10 cellular contexts compared by ENCODE assay signal in genomic region chr14:54712371-54712998, GRCh38.
DNase-seq lines count a peak whose midpoint lies in the region; TF ChIP-seq lines count a peak whose summit lies in the region.
"Had no signal": no experiment of that assay in that cellular context is flagged by ENCODE, and none has a peak within 500 bp of the region (broad histone marks: within the 10 kb centered on the region; RNA-seq: fewer than 3 reads in every experiment).

No MANE protein-coding gene starts in this region.

- TF ChIP-seq POLR2A in adrenal gland (IDR thresholded peaks at IDR 0.05) = no peak

- no peaks in the 10 kb centered on the region for H3K36me3 ChIP-seq in adrenal gland (replicated peaks in 1 of 2)
- H3K36me3 ChIP-seq in subcutaneous abdominal adipose tissue (ENCODE audit: control insufficient read depth in 5 of 5, insufficient read depth in 5 of 5, low read length in 5 of 5) = peaks cover 0 to 2% (median 0%) of the 10 kb centered on the region in 5 donors

- no peak overlapping the region for H3K4me3 ChIP-seq in adrenal gland
- peak overlapping the region in 2 of 5 donors; percentile 11 to 49 for H3K4me3 ChIP-seq in subcutaneous abdominal adipose tissue (ENCODE audit: low read depth in 1 of 5, low read length in 5 of 5)

- H3K27ac Mint-ChIP-seq in HFFc6 = peak overlapping the region; percentile 66

- H3K4me3 Mint-ChIP-seq in HFFc6 = peak overlapping the region; percentile 18

- TF ChIP-seq CTCF in HFFc6 (IDR thresholded peaks at IDR 0.05) (no peak), adrenal gland (IDR thresholded peaks at IDR 0.05) (no peak)

- H3K9me3 ChIP-seq in adrenal gland (replicated peaks in 1 of 3) = no peaks in the 10 kb centered on the region
- no peaks in the 10 kb centered on the region for H3K9me3 ChIP-seq in subcutaneous abdominal adipose tissue (ENCODE audit: control insufficient read depth in 5 of 5, low read length in 5 of 5)

- H3K9ac ChIP-seq in subcutaneous abdominal adipose tissue (ENCODE audit: low read length in 5 of 5) = peak overlapping the region; percentile 1 to 78 (median 35)

- peaks cover 6% of the 10 kb centered on the region; the same call in 1 of the 2 replicates for H3K36me3 Mint-ChIP-seq in HFFc6 (ENCODE audit: low read depth)

- H3K4me1 ChIP-seq in adrenal gland (replicated peaks in 1 of 2) (peaks cover 0 to 14% of the 10 kb centered on the region in 2 donors), subcutaneous abdominal adipose tissue (ENCODE audit: control insufficient read depth in 5 of 5, insufficient read depth in 5 of 5, low read length in 5 of 5) (peaks cover 9 to 63% (median 50%) of the 10 kb centered on the region in 5 donors)

- H3K27me3 Mint-ChIP-seq in HFFc6 (ENCODE audit: insufficient read depth) = peaks cover 3% of the 10 kb centered on the region

- no peak for DNase-seq in HFFc6
- DNase-seq in adrenal gland = no peak
- peak; percentile 29 for DNase-seq in iris pigment epithelial cell (ENCODE audit: low read depth)
- DNase-seq in activated CD4-positive, CD25-positive, alpha-beta regulatory T cell treated with anti-CD3 and anti-CD28 coated beads, Interleukin-2, amount 50 U/mL, for 72 hours = no peak
- no peak for DNase-seq in DMS153 (lab: John Stamatoyannopoulos, UW)
- DNase-seq in kidney glomerular epithelial cell (lab: John Stamatoyannopoulos, UW) = no peak
- no peak for DNase-seq in NCI-H187 treated with DMSO at 0.1 percent for 48 hours (lab: John Stamatoyannopoulos, UW)
- DNase-seq: effector CD8-positive, alpha-beta T cell; NCI-H1436 had no signal

- 39 to 58% (median 48%) methylated on average over 4 of the region's 4 CpGs for WGBS in adrenal gland, 4 donors

- peaks cover 57% of the 10 kb centered on the region for H3K4me1 Mint-ChIP-seq in HFFc6 (ENCODE audit: low read depth)

- no peaks in the 10 kb centered on the region for H3K9me3 Mint-ChIP-seq in HFFc6

- no peaks in the 10 kb centered on the region for H3K27me3 ChIP-seq in adrenal gland
- no peaks in the 10 kb centered on the region for H3K27me3 ChIP-seq in subcutaneous abdominal adipose tissue (ENCODE audit: control insufficient read depth in 5 of 5, insufficient read depth in 4 of 5, low read length in 5 of 5)

- intact Hi-C loops in adrenal gland (cut with DNase I) = no loop called here

- H3K27ac ChIP-seq in adrenal gland = peak overlapping the region in 3 of 5 donors; percentile 17 to 75 (median 46)
- H3K27ac ChIP-seq in subcutaneous abdominal adipose tissue (ENCODE audit: low read depth, low read length) = peak overlapping the region; percentile 81
